Comparison of ENCODE assay signal across 18 cellular contexts in genomic region chr6:14085176-14085787, GRCh38.
"Had no signal": no experiment of that assay in that cellular context is flagged by ENCODE, and none has a peak within 500 bp of the region (broad histone marks: within the 10 kb centered on the region; RNA-seq: fewer than 3 reads in every experiment).

No MANE protein-coding gene starts in this region.

- H3K27me3 Mint-ChIP-seq: memory B cell had no signal

- H3K9me3 Mint-ChIP-seq: memory B cell had no signal

- H3K27ac Mint-ChIP-seq: memory B cell, progenitor cell of endocrine pancreas had no signal

- H3K4me3 Mint-ChIP-seq: memory B cell; naive thymus-derived CD8-positive, alpha-beta T cell had no signal

- ATAC-seq: left ventricle myocardium superior; mucosa of descending colon; naive thymus-derived CD8-positive, alpha-beta T cell; right cardiac atrium had no signal

- DNase-seq: activated CD4-positive, alpha-beta T cell treated with anti-CD3 and anti-CD28 coated beads for 1 hour; activated CD4-positive, alpha-beta T cell treated with anti-CD3 and anti-CD28 coated beads, Interleukin-2, amount 50 U/mL, for 48 hours; activated naive CD4-positive, alpha-beta T cell treated with anti-CD3 and anti-CD28 coated beads, Interleukin-2, amount 50 U/mL, for 16 hours; hippocampal formation; kidney; left ventricle myocardium superior; mucosa of descending colon; naive thymus-derived CD8-positive, alpha-beta T cell; occipital lobe; right cardiac atrium; stimulated activated CD4-positive, alpha-beta T cell treated with anti-CD3 and anti-CD28 coated beads, Interleukin-15, amount 100 ng/mL, for 24 hours; stimulated activated CD4-positive, alpha-beta T cell treated with anti-CD3 and anti-CD28 coated beads, Interleukin-4, amount 100 ng/mL, for 1 hour; stimulated activated naive CD4-positive, alpha-beta T cell treated with Interleukin-2 at 50 U/mL for 16 hours; substantia nigra; T-helper 1 cell; T1000 had no signal

- H3K36me3 Mint-ChIP-seq: memory B cell; naive thymus-derived CD8-positive, alpha-beta T cell had no signal
